Comparison of ENCODE assay signal across 11 cellular contexts in genomic region chr20:58655328-58656094, GRCh38. TPM values are rescaled to one million over a fixed set of nuclear protein-coding genes. Genes with fewer than 3 reads are reported as not detected.
DNase-seq lines count a peak whose midpoint lies in the region; ATAC-seq and TF ChIP-seq lines count a peak whose summit lies in the region.
"Had no signal": no experiment of that assay in that cellular context is flagged by ENCODE, and none has a peak within 500 bp of the region (broad histone marks: within the 10 kb centered on the region; RNA-seq: fewer than 3 reads in every experiment).

No MANE protein-coding gene starts in this region.

- H3K79me2 ChIP-seq in DND-41 (ENCODE audit: insufficient read depth, low read length), result peaks cover 97% of the 10 kb centered on the region

- no peaks in the 10 kb centered on the region for H3K27me3 ChIP-seq in DND-41 (ENCODE audit: insufficient read depth, low read length, poor library complexity)
- H3K27me3 ChIP-seq in HUES48 (ENCODE audit: control insufficient read depth, insufficient read depth, low read length), result no peaks in the 10 kb centered on the region
- H3K27me3 ChIP-seq in naive thymus-derived CD4-positive, alpha-beta T cell (ENCODE audit: control insufficient read depth in 2 of 2, insufficient read depth in 2 of 2, low read length in 2 of 2), result no peaks in the 10 kb centered on the region
- H3K27me3 ChIP-seq: body of pancreas had no signal

- H3K27me3 Mint-ChIP-seq in activated naive CD8-positive, alpha-beta T cell treated with anti-CD3 and anti-CD28 coated beads for 36 hours, result no peaks in the 10 kb centered on the region
- H3K27me3 Mint-ChIP-seq in naive thymus-derived CD4-positive, alpha-beta T cell, result peaks cover 0 to 2% (median 0%) of the 10 kb centered on the region in 5 donors

- no peak for DNase-seq in DND-41
- no peak for DNase-seq in activated naive CD8-positive, alpha-beta T cell treated with anti-CD3 and anti-CD28 coated beads for 36 hours
- no peak for DNase-seq in naive thymus-derived CD4-positive, alpha-beta T cell
- DNase-seq in 8988T, result no peak
- no peak for DNase-seq in NCI-H187 (lab: John Stamatoyannopoulos, UW)
- no peak for DNase-seq in NCI-H2196 (lab: John Stamatoyannopoulos, UW; ENCODE audit: unreplicated experiment)
- DNase-seq: body of pancreas; NCI-H510A treated with DMSO at 0.1 percent for 48 hours; stimulated activated CD4-positive, alpha-beta T cell treated with anti-CD3 and anti-CD28 coated beads, Interleukin-12 subunit alpha, Interleukin-12 subunit beta, amount 100 ng/mL, for 4 hours had no signal

- peak overlapping the region; percentile 66 for H3K4me2 ChIP-seq in DND-41 (ENCODE audit: insufficient read depth, low read length)

- peaks cover 42% of the 10 kb centered on the region for H3K36me3 Mint-ChIP-seq in activated naive CD8-positive, alpha-beta T cell treated with anti-CD3 and anti-CD28 coated beads for 36 hours
- peaks cover 0 to 39% (median 3%) of the 10 kb centered on the region in 5 donors for H3K36me3 Mint-ChIP-seq in naive thymus-derived CD4-positive, alpha-beta T cell

- peaks cover 70% of the 10 kb centered on the region for H3K4me1 ChIP-seq in DND-41 (ENCODE audit: insufficient read depth, low read length)
- peaks cover 81% of the 10 kb centered on the region for H3K4me1 ChIP-seq in HUES48 (ENCODE audit: control insufficient read depth, insufficient read depth, low read length)
- peaks cover 60 to 67% of the 10 kb centered on the region in 2 donors for H3K4me1 ChIP-seq in naive thymus-derived CD4-positive, alpha-beta T cell (ENCODE audit: control insufficient read depth in 2 of 2, insufficient read depth in 2 of 2, low read length in 2 of 2)

- no peaks in the 10 kb centered on the region for H3K9me3 Mint-ChIP-seq in activated naive CD8-positive, alpha-beta T cell treated with anti-CD3 and anti-CD28 coated beads for 36 hours
- H3K9me3 Mint-ChIP-seq in naive thymus-derived CD4-positive, alpha-beta T cell, result no peaks in the 10 kb centered on the region

- POLR2A ChIA-PET in naive thymus-derived CD4-positive, alpha-beta T cell (lab: Charles Lee), result interaction anchor here (0.6 to 1.1 kb wide), 4 partner anchors 9 to 15 kb away, joined by 3 to 4 read pairs (median 3); no protein-coding TSS in a partner anchor

- H3K4me3 Mint-ChIP-seq in activated naive CD8-positive, alpha-beta T cell treated with anti-CD3 and anti-CD28 coated beads for 36 hours, result peak overlapping the region; percentile 76
- H3K4me3 Mint-ChIP-seq in naive thymus-derived CD4-positive, alpha-beta T cell, result peak overlapping the region in 9 of 10 donors; percentile 29 to 89 (median 69)

- H3K9ac ChIP-seq in DND-41 (ENCODE audit: low read depth, low read length) (peak overlapping the region; percentile 4; the same call in 1 of the 2 replicates), HUES48 (ENCODE audit: low read depth, low read length) (peak overlapping the region; percentile 31; the same call in 1 of the 2 replicates)

- H3K9me3 ChIP-seq in DND-41 (ENCODE audit: insufficient read depth, low read length, severe bottlenecking) (no peaks in the 10 kb centered on the region), HUES48 (ENCODE audit: control insufficient read depth, insufficient read depth, low read length) (no peaks in the 10 kb centered on the region)
- H3K9me3 ChIP-seq in naive thymus-derived CD4-positive, alpha-beta T cell (ENCODE audit: control insufficient read depth in 2 of 3, low read length in 3 of 3), result no peaks in the 10 kb centered on the region
- H3K9me3 ChIP-seq: body of pancreas had no signal

- peaks cover 46% of the 10 kb centered on the region for H3K4me1 Mint-ChIP-seq in activated naive CD8-positive, alpha-beta T cell treated with anti-CD3 and anti-CD28 coated beads for 36 hours
- H3K4me1 Mint-ChIP-seq in naive thymus-derived CD4-positive, alpha-beta T cell, result peaks cover 52 to 69% (median 64%) of the 10 kb centered on the region in 7 donors

- peaks cover 26% of the 10 kb centered on the region for H4K20me1 ChIP-seq in DND-41 (ENCODE audit: insufficient read depth, low read length)

- H3K36me3 ChIP-seq in DND-41 (ENCODE audit: insufficient read depth, low read length), result peaks cover 23% of the 10 kb centered on the region
- H3K36me3 ChIP-seq in HUES48 (ENCODE audit: control insufficient read depth, insufficient read depth, low read length), result 0 out of 2 replicates have a peak, but pooled peaks cover 4% of the 10 kb centered on the region
- H3K36me3 ChIP-seq in naive thymus-derived CD4-positive, alpha-beta T cell (ENCODE audit: control insufficient read depth in 2 of 3, insufficient read depth in 3 of 3, low read length in 3 of 3), result peaks cover 0 to 13% (median 0%) of the 10 kb centered on the region in 3 experiments

- peak overlapping the region; percentile 83 for H3K27ac Mint-ChIP-seq in activated naive CD8-positive, alpha-beta T cell treated with anti-CD3 and anti-CD28 coated beads for 36 hours
- H3K27ac Mint-ChIP-seq in naive thymus-derived CD4-positive, alpha-beta T cell, result peak overlapping the region; percentile 69 to 100 (median 85)

- intact Hi-C loops in naive thymus-derived CD4-positive, alpha-beta T cell (cut with micrococcal nuclease), result loop anchor here (10.0 kb wide), 3 partner anchors 569 to 1261 kb away; partner anchors contain the start of gene RBM38 (in 1 of the 2)

- CTCF ChIA-PET in naive thymus-derived CD4-positive, alpha-beta T cell (lab: Charles Lee), result interaction anchor here (0.5 to 0.6 kb wide), 2 partner anchors 372 to 424 kb away, joined by 3 read pairs; no protein-coding TSS in a partner anchor

- no peak for TF ChIP-seq CTCF in DND-41 (IDR thresholded peaks at IDR 0.05; ENCODE audit: borderline replicate concordance, extremely low read depth, low read length, poor library complexity, severe bottlenecking)

- H3K4me3 ChIP-seq in DND-41 (ENCODE audit: low read depth in 1 of 2, low read length in 2 of 2) (0 out of 4 replicates have a peak overlapping the region, but pooled peaks of 1 of the 2 experiments have one; percentile 6), HUES48 (ENCODE audit: low read depth, low read length) (0 out of 2 replicates have a peak overlapping the region, but pooled peaks have one; percentile 26)
- H3K4me3 ChIP-seq in naive thymus-derived CD4-positive, alpha-beta T cell (ENCODE audit: low read length), result no peak overlapping the region
- H3K4me3 ChIP-seq: body of pancreas had no signal

- no peak for ATAC-seq in DND-41 (ENCODE audit: insufficient read depth, low read depth)
- no peak for ATAC-seq in naive thymus-derived CD4-positive, alpha-beta T cell
- ATAC-seq: body of pancreas had no signal

- H3K27ac ChIP-seq in DND-41 (ENCODE audit: low read length) (no peak overlapping the region), HUES48 (ENCODE audit: low read depth, low read length) (peak overlapping the region; percentile 56)
- peak overlapping the region; percentile 93 for H3K27ac ChIP-seq in naive thymus-derived CD4-positive, alpha-beta T cell (ENCODE audit: low read depth, low read length)
- H3K27ac ChIP-seq: body of pancreas, epithelial cell of prostate had no signal

- H2AFZ ChIP-seq in DND-41 (ENCODE audit: low read depth, low read length), result no peak overlapping the region

RNA-seq across cellular contexts. Expression of gene STX16, which starts 4.4 kb away (rescaled TPM):
- total RNA-seq in activated naive CD8-positive, alpha-beta T cell treated with anti-CD3 and anti-CD28 coated beads for 36 hours, result 10 to 100 TPM; 84.0 to 93.5 TPM
- total RNA-seq in naive thymus-derived CD4-positive, alpha-beta T cell, result 100 to 1,000 TPM; 173 to 225 (median 189) TPM
- 10 to 100 TPM; 32.0 to 37.2 TPM for polyA plus RNA-seq in naive thymus-derived CD4-positive, alpha-beta T cell

RNA-seq across cellular contexts. Expression of gene NPEPL1, which starts 37.1 kb away (rescaled TPM):
- 10 to 100 TPM; 13.7 to 15.2 TPM for total RNA-seq in activated naive CD8-positive, alpha-beta T cell treated with anti-CD3 and anti-CD28 coated beads for 36 hours
- total RNA-seq in naive thymus-derived CD4-positive, alpha-beta T cell, result 10 to 100 TPM; 32.8 to 76.2 (median 50.5) TPM
- 1 to 10 TPM; 6.2 to 6.9 TPM for polyA plus RNA-seq in naive thymus-derived CD4-positive, alpha-beta T cell
